8 cellular contexts compared by ENCODE assay signal in the genomic region with DNA sequence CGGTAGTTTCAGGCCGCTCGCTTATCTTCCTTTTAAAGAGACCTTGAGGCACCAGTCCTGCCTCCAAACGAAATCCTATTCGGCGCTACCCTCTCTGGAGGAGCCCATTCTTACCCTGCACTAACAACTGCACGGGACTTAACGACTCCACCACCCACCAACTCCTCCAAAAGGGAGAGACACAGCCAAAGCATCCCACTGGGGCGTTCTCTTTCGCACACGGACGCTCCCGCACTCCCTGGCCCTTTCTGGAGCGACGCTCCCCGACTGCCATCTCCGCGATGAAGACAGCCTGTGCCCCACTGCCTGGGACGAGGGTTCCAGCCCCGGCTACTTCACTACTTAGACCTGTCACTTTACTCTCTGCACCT. TPM values are rescaled to one million over a fixed set of nuclear protein-coding genes. Genes with fewer than 3 reads are reported as not detected.
DNase-seq lines count a peak whose midpoint lies in the region; ATAC-seq and TF ChIP-seq lines count a peak whose summit lies in the region.

No MANE protein-coding gene starts in this region.

- peaks cover 35% of the 10 kb centered on the region for H3K4me1 Mint-ChIP-seq in brain

- H3K27me3 Mint-ChIP-seq in brain = peaks cover 3% of the 10 kb centered on the region

- intact Hi-C loops in posterior vena cava (cut with DNase I) = no loop called here

- peak overlapping the region; percentile 74 to 89 (median 83) for H3K4me3 Mint-ChIP-seq in brain

- H3K36me3 Mint-ChIP-seq in brain = no peaks in the 10 kb centered on the region

- H3K36me3 ChIP-seq in kidney epithelial cell (ENCODE audit: control insufficient read depth, insufficient read depth, low read length) = no peaks in the 10 kb centered on the region

- TF ChIP-seq CTCF in brain (conservative IDR thresholded peaks at IDR 0.05) (no peak), kidney epithelial cell (IDR thresholded peaks at IDR 0.05; ENCODE audit: insufficient read depth, low read length, poor library complexity, severe bottlenecking) (no peak)

- peaks cover 0 to 7% (median 3%) of the 10 kb centered on the region in 5 experiments for H3K9me3 Mint-ChIP-seq in brain

- DNase-seq in kidney epithelial cell (ENCODE audit: low read depth) (no peak), superior temporal gyrus (ENCODE audit: extremely low spot score) (peak; percentile 66), posterior vena cava (ENCODE audit: low spot score) (no peak), NCI-H128 (lab: John Stamatoyannopoulos, UW; ENCODE audit: unreplicated experiment) (no peak), NCI-H2029 treated with DMSO at 0.1 percent for 48 hours (lab: John Stamatoyannopoulos, UW) (no peak)

- no peaks in the 10 kb centered on the region for H3K27me3 ChIP-seq in kidney epithelial cell (ENCODE audit: control insufficient read depth, insufficient read depth, low read length)

- H3K27ac Mint-ChIP-seq in brain = peak overlapping the region; percentile 56 to 89 (median 89)

- peak overlapping the region; percentile 53 for H3K4me3 ChIP-seq in kidney epithelial cell (ENCODE audit: low read depth, low read length)

- ATAC-seq in GM18498 (IDR thresholded peaks at IDR 0.05; ENCODE audit: unreplicated experiment) (peak; percentile 2), HG03457 (IDR thresholded peaks at IDR 0.05; ENCODE audit: unreplicated experiment) (peak; percentile 6)

RNA-seq across cellular contexts. Expression of a gene that starts 0.6 kb away (rescaled TPM):
- polyA plus RNA-seq in brain (ENCODE audit: insufficient read depth, low read depth, low replicate concordance) = 17.7 TPM
- 32.3 and 33.3 TPM in 2 replicates for total RNA-seq in kidney epithelial cell
- 10 to 100 TPM; 18.1 to 23.9 TPM for total RNA-seq in posterior vena cava

RNA-seq across cellular contexts. Expression of a gene that starts 12.6 kb away (rescaled TPM):
- polyA plus RNA-seq in brain (ENCODE audit: insufficient read depth, low read depth, low replicate concordance) = 0.07 TPM
- not detected in 2 replicates for total RNA-seq in kidney epithelial cell
- total RNA-seq in posterior vena cava = 1 to 10 TPM; 2.0 to 2.4 TPM
